ENCODE assay signal across 11 cellular contexts in the genomic region with DNA sequence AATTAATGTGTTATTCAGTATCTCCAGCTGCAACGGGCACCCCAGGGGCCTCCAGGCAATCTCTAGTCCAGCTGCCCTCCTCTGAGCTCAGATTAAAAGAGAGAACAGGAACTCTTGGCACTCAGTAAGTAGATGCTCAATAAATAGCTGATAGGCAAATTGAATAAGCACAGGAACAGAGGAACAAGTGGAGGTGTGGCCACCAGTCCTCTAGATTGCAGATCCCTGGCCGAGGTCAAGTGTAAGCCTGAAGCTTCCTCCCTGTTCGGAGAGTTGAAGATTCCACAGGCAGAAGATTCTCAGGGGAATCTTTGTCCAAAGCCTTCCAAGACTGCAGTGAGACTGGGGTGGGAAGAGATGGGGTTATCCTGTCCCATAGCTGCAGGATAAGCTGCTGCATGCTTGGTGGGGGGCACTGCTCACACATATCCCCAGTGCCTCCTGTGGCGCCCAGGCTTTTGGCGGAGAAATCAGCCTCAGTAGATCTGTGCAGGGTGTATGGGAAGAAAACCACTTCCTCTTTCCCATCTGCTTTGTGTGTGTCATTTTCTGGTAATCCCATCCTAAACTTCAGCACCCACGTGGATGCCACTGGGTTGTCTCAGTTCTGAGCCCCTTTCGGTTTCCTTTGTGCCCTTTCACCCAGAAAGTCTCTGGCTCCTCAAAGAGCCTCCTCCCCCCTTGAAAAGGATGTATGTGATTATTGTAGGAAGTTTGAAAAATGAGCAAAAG. TPM values are rescaled to one million over a fixed set of nuclear protein-coding genes. Genes with fewer than 3 reads are reported as not detected.
A peak's percentile ranks its signal among the peaks of the same experiment; 100 is the strongest.
DNase-seq lines count a peak whose midpoint lies in the region; ATAC-seq, FAIRE-seq and TF ChIP-seq lines count a peak whose summit lies in the region.
"Had no signal": no experiment of that assay in that cellular context is flagged by ENCODE, and none has a peak within 500 bp of the region (broad histone marks: within the 10 kb centered on the region; RNA-seq: fewer than 3 reads in every experiment).

No MANE protein-coding gene starts in this region.

- no peaks in the 10 kb centered on the region for H3K9me3 Mint-ChIP-seq in activated naive CD8-positive, alpha-beta T cell (ENCODE audit: low read depth)
- H3K9me3 Mint-ChIP-seq in type B pancreatic cell, result no peaks in the 10 kb centered on the region

- peak overlapping the region; percentile 65 for H3K4me3 Mint-ChIP-seq in activated naive CD8-positive, alpha-beta T cell
- no peak overlapping the region for H3K4me3 Mint-ChIP-seq in type B pancreatic cell

- no peak for ATAC-seq in GM21381 (IDR thresholded peaks at IDR 0.05; ENCODE audit: unreplicated experiment)

- no peak for TF ChIP-seq POLR2A in NB4 (IDR thresholded peaks at IDR 0.05; ENCODE audit: extremely low read depth, insufficient read length)

- peaks cover 53% of the 10 kb centered on the region for H3K4me1 Mint-ChIP-seq in activated naive CD8-positive, alpha-beta T cell (ENCODE audit: low read depth)
- no peaks in the 10 kb centered on the region for H3K4me1 Mint-ChIP-seq in type B pancreatic cell (ENCODE audit: unreplicated experiment)

- DNase-seq in GM19239 (ENCODE audit: insufficient read length, low spot score), result no peak
- peak; percentile 87 for DNase-seq in NB4 (ENCODE audit: low read depth)
- DNase-seq in pons (ENCODE audit: low spot score), result peak; percentile 62
- DNase-seq in NCI-H1694 treated with DMSO at 0.1 percent for 48 hours (lab: John Stamatoyannopoulos, UW), result no peak
- DNase-seq in OCI-M2 (lab: John Stamatoyannopoulos, UW; ENCODE audit: unreplicated experiment), result no peak
- no peak for DNase-seq in type B pancreatic cell (ENCODE audit: extremely low spot score, unreplicated experiment)
- DNase-seq: NCI-H2171 had no signal

- H3K36me3 Mint-ChIP-seq in activated naive CD8-positive, alpha-beta T cell, result peaks cover 10% of the 10 kb centered on the region
- no peaks in the 10 kb centered on the region for H3K36me3 Mint-ChIP-seq in type B pancreatic cell

- no peak for TF ChIP-seq CTCF in NB4 (IDR thresholded peaks at IDR 0.05; ENCODE audit: low read depth, low read length)
- no peak for TF ChIP-seq CTCF in type B pancreatic cell (conservative IDR thresholded peaks at IDR 0.05)

- peak overlapping the region; percentile 81 for H3K27ac Mint-ChIP-seq in activated naive CD8-positive, alpha-beta T cell
- no peak overlapping the region for H3K27ac Mint-ChIP-seq in type B pancreatic cell

- no peak overlapping the region for H3K4me3 ChIP-seq in NB4 (ENCODE audit: low read depth, low read length)

- FAIRE-seq in GM19239 (lab: Jason Lieb, UNC), result peak; percentile 83

- no peaks in the 10 kb centered on the region for H3K27me3 Mint-ChIP-seq in activated naive CD8-positive, alpha-beta T cell
- peaks cover 47% of the 10 kb centered on the region for H3K27me3 Mint-ChIP-seq in type B pancreatic cell

RNA-seq across cellular contexts. Expression of gene CD300A, which starts 12.1 kb away (rescaled TPM):
- 0.43 TPM in 1 of 2 replicates, not detected in the other for total RNA-seq in type B pancreatic cell (ENCODE audit: low replicate concordance)
- total RNA-seq: pulmonary artery endothelial cell had no signal

RNA-seq across cellular contexts. Expression of gene GPRC5C, which starts 46.6 kb away (rescaled TPM):
- total RNA-seq in type B pancreatic cell (ENCODE audit: low replicate concordance), result 52.0 and 64.3 TPM in 2 replicates
- total RNA-seq: pulmonary artery endothelial cell had no signal

RNA-seq across cellular contexts. Expression of gene CD300LB, which starts 52.7 kb away (rescaled TPM):
- not detected in 2 replicates for total RNA-seq in type B pancreatic cell (ENCODE audit: low replicate concordance)
- total RNA-seq: cerebellum, pulmonary artery endothelial cell had no signal

Comparison
In these comparisons a context has a peak if more than half of its experiments do, and no peak if none do; other contexts are left out.
1. DNase-seq: peak in NB4 (single experiment) and pons (single experiment); none in GM19239 (single experiment), NCI-H1694 treated with DMSO at 0.1 percent for 48 hours (single experiment), OCI-M2 (single experiment) and type B pancreatic cell (single experiment).